In the genomic region with DNA sequence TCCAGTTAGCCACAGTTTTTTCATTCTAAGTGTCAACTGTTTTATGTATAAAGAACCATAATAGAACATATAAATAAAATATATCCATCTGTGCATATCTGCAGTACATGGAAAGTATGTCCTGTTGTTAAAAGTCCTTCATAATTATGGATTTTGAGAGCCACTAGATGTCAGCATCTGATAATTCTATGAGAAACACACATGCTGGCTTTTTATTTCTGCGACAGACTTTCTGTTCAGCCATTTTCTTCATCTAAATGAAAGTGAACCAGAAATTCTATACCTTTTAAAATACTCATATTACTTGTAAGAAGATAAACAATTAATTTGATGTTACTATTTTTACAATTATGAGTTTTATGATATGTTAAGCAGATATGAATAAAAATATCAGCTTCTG, we compare ENCODE assay signal across 8 cellular contexts.
DNase-seq lines count a peak whose midpoint lies in the region; ATAC-seq, FAIRE-seq and TF ChIP-seq lines count a peak whose summit lies in the region.

No MANE protein-coding gene starts in this region.

- H3K4me1 ChIP-seq in right lobe of liver (no peaks in the 10 kb centered on the region), gastrocnemius medialis (no peaks in the 10 kb centered on the region)

- H3K36me3 ChIP-seq in right lobe of liver (no peaks in the 10 kb centered on the region), gastrocnemius medialis (no peaks in the 10 kb centered on the region)

- no peaks in the 10 kb centered on the region for H3K9me3 ChIP-seq in right lobe of liver
- no peaks in the 10 kb centered on the region for H3K9me3 ChIP-seq in gastrocnemius medialis

- 10% methylated on average over 1 of the region's 1 CpG for WGBS in right lobe of liver (ENCODE audit: insufficient coverage, low coverage, low lambda C conversion rate, missing lambda C conversion rate)

- H3K27ac ChIP-seq in right lobe of liver = no peak overlapping the region
- no peak overlapping the region for H3K27ac ChIP-seq in gastrocnemius medialis

- H3K4me3 ChIP-seq in right lobe of liver (no peak overlapping the region), gastrocnemius medialis (no peak overlapping the region)

- intact Hi-C loops in right lobe of liver (cut with DNase I) (no loop called here), gastrocnemius medialis (cut with DNase I; ENCODE audit: low total_unique reads) (no loop called here)

- no peak for FAIRE-seq in RCC 7860 (lab: Jason Lieb, UNC)

- TF ChIP-seq POLR2A in right lobe of liver (IDR thresholded peaks at IDR 0.05) (no peak), gastrocnemius medialis (IDR thresholded peaks at IDR 0.05) (no peak)

- in situ Hi-C loops in gastrocnemius medialis (cut with MboI; ENCODE audit: low sequenced_read_pairs in 4 of 4) = loop anchor here in 1 of 4 donors (25.0 kb wide), 1 partner anchor 327 kb away; no protein-coding TSS in a partner anchor

- ATAC-seq in right lobe of liver (peak; percentile 75 to 88 (median 82)), gastrocnemius medialis (no peak)

- peak; percentile 43 to 55 (median 46) for TF ChIP-seq CTCF in right lobe of liver (IDR thresholded peaks at IDR 0.05)
- no peak for TF ChIP-seq CTCF in gastrocnemius medialis (IDR thresholded peaks at IDR 0.05 in 4 of 5, conservative IDR thresholded peaks at IDR 0.05 in 1 of 5)

- peak; percentile 37 for DNase-seq in DMS53 treated with DMSO at 0.1 percent for 48 hours (lab: John Stamatoyannopoulos, UW; ENCODE audit: unreplicated experiment)
- DNase-seq in NCI-H1048 (lab: John Stamatoyannopoulos, UW) = peak; percentile 6
- DNase-seq in amniotic epithelial cell (ENCODE audit: low read depth) = peak; percentile 22
- DNase-seq in right lobe of liver = no peak
- no peak for DNase-seq in RCC 7860 (ENCODE audit: low spot score)
- no peak for DNase-seq in gastrocnemius medialis
- no peak for DNase-seq in iPS-NIHi11 (ENCODE audit: low spot score)
- DNase-seq in activated CD4-positive, alpha-beta T cell treated with anti-CD3 and anti-CD28 coated beads for 1 hour = no peak

- H3K27me3 ChIP-seq in right lobe of liver (no peaks in the 10 kb centered on the region), gastrocnemius medialis (no peaks in the 10 kb centered on the region)

Comparison
In these comparisons a context has a peak if more than half of its experiments do, and no peak if none do; other contexts are left out.
1. DNase-seq: peak in DMS53 treated with DMSO at 0.1 percent for 48 hours (single experiment), NCI-H1048 (single experiment) and amniotic epithelial cell (single experiment); none in right lobe of liver (0 of 3), RCC 7860 (single experiment), gastrocnemius medialis (0 of 2), iPS-NIHi11 (single experiment) and activated CD4-positive, alpha-beta T cell treated with anti-CD3 and anti-CD28 coated beads for 1 hour (single experiment).
2. ATAC-seq: peak in right lobe of liver (4 of 4); none in gastrocnemius medialis (0 of 2).
3. CTCF ChIP-seq: peak in right lobe of liver (4 of 4); none in gastrocnemius medialis (0 of 5).